18 cellular contexts compared by ENCODE assay signal in genomic region chr19:6778386-6778785, GRCh38.
DNase-seq lines count a peak whose midpoint lies in the region; ATAC-seq and TF ChIP-seq lines count a peak whose summit lies in the region.
"Had no signal": no experiment of that assay in that cellular context is flagged by ENCODE, and none has a peak within 500 bp of the region (broad histone marks: within the 10 kb centered on the region; RNA-seq: fewer than 3 reads in every experiment).

No MANE protein-coding gene starts in this region.

- H3F3A ChIP-seq in OCI-LY1 (ENCODE audit: insufficient read depth, low read length): no peaks in the 10 kb centered on the region

- peaks cover 55% of the 10 kb centered on the region for H3K36me3 ChIP-seq in OCI-LY1 (ENCODE audit: insufficient read depth, low read length)
- H3K36me3 ChIP-seq: breast epithelium, thoracic aorta had no signal

- H3K9me3 ChIP-seq in OCI-LY1 (ENCODE audit: low read length): no peaks in the 10 kb centered on the region
- H3K9me3 ChIP-seq: breast epithelium, thoracic aorta had no signal

- H3K36me3 Mint-ChIP-seq in activated naive CD4-positive, alpha-beta T cell treated with anti-CD3 and anti-CD28 coated beads, Interleukin-2, amount 50 U/mL, for 24 hours: peaks cover 20% of the 10 kb centered on the region
- H3K36me3 Mint-ChIP-seq in activated naive CD8-positive, alpha-beta T cell: peaks cover 19% of the 10 kb centered on the region
- H3K36me3 Mint-ChIP-seq in stimulated activated naive B cell treated with anti-CD40 and anti-IgM and Interleukin-4, amounts not matched to agents 10 μg/mL and 1 μg/mL and 100 μg/mL, for 72 hours: peaks cover 36 to 45% of the 10 kb centered on the region in 2 donors

- no peaks in the 10 kb centered on the region for H3K27me3 ChIP-seq in OCI-LY1 (ENCODE audit: insufficient read depth, low read length)
- H3K27me3 ChIP-seq: breast epithelium had no signal

- H4K20me1 ChIP-seq in OCI-LY1 (ENCODE audit: insufficient read depth, low read length): no peaks in the 10 kb centered on the region

- H3K27ac ChIP-seq in OCI-LY1 (ENCODE audit: low read depth, low read length, poor library complexity, severe bottlenecking): peak overlapping the region; percentile 47
- H3K27ac ChIP-seq: breast epithelium, parathyroid adenoma, thoracic aorta had no signal

- peaks cover 35% of the 10 kb centered on the region for H3K4me1 ChIP-seq in OCI-LY1 (ENCODE audit: insufficient read depth, low read length, severe bottlenecking)
- H3K4me1 ChIP-seq: breast epithelium had no signal

- H3K27me3 Mint-ChIP-seq in activated naive CD4-positive, alpha-beta T cell treated with anti-CD3 and anti-CD28 coated beads, Interleukin-2, amount 50 U/mL, for 24 hours: no peaks in the 10 kb centered on the region
- no peaks in the 10 kb centered on the region for H3K27me3 Mint-ChIP-seq in activated naive CD8-positive, alpha-beta T cell
- H3K27me3 Mint-ChIP-seq in stimulated activated naive B cell treated with anti-CD40 and anti-IgM and Interleukin-4, amounts not matched to agents 10 μg/mL and 1 μg/mL and 100 μg/mL, for 72 hours: no peaks in the 10 kb centered on the region

- H3K9me2 ChIP-seq in OCI-LY1 (ENCODE audit: low read depth, low read length): no peaks in the 10 kb centered on the region

- peaks cover 72% of the 10 kb centered on the region for H3K4me1 Mint-ChIP-seq in activated naive CD4-positive, alpha-beta T cell treated with anti-CD3 and anti-CD28 coated beads, Interleukin-2, amount 50 U/mL, for 24 hours
- H3K4me1 Mint-ChIP-seq in activated naive CD8-positive, alpha-beta T cell (ENCODE audit: low read depth): peaks cover 53% of the 10 kb centered on the region
- peaks cover 40 to 77% of the 10 kb centered on the region in 2 donors for H3K4me1 Mint-ChIP-seq in stimulated activated naive B cell treated with anti-CD40 and anti-IgM and Interleukin-4, amounts not matched to agents 10 μg/mL and 1 μg/mL and 100 μg/mL, for 72 hours

- H3K27ac Mint-ChIP-seq in activated naive CD4-positive, alpha-beta T cell treated with anti-CD3 and anti-CD28 coated beads, Interleukin-2, amount 50 U/mL, for 24 hours: peak overlapping the region; percentile 52
- peak overlapping the region; percentile 66 for H3K27ac Mint-ChIP-seq in activated naive CD8-positive, alpha-beta T cell
- H3K27ac Mint-ChIP-seq in stimulated activated naive B cell treated with anti-CD40 and anti-IgM and Interleukin-4, amounts not matched to agents 10 μg/mL and 1 μg/mL and 100 μg/mL, for 72 hours: peak overlapping the region; percentile 93

- ATAC-seq in stimulated activated naive B cell treated with anti-CD40 and anti-IgM and Interleukin-4, amounts not matched to agents 10 μg/mL and 1 μg/mL and 100 μg/mL, for 72 hours (replicated peaks): no peak
- ATAC-seq in GM18907 (IDR thresholded peaks at IDR 0.05; ENCODE audit: unreplicated experiment): no peak
- ATAC-seq: Panc1 had no signal

- H3K79me2 ChIP-seq in OCI-LY1 (ENCODE audit: insufficient read depth, low read length): peaks cover 82% of the 10 kb centered on the region
- H3K79me2 ChIP-seq: parathyroid adenoma had no signal

- DNase-seq in activated naive CD4-positive, alpha-beta T cell treated with Interleukin-2 at 50 U/mL for 16 hours: no peak
- DNase-seq in stimulated activated naive B cell treated with anti-CD40 and anti-IgM and Interleukin-4, amounts not matched to agents 10 μg/mL and 1 μg/mL and 100 μg/mL, for 72 hours: no peak
- DNase-seq in NCI-H1694 treated with DMSO at 0.1 percent for 48 hours (lab: John Stamatoyannopoulos, UW) (no peak), NCI-H345 treated with DMSO at 0.1 percent for 48 hours (lab: John Stamatoyannopoulos, UW; ENCODE audit: unreplicated experiment) (no peak)
- DNase-seq: GDM1; IMR-90; NCI-H1092; NCI-H2107; NCI-H69; stimulated activated CD4-positive, alpha-beta T cell treated with anti-CD3 and anti-CD28 coated beads, Interleukin-4, amount 100 ng/mL, for 1 hour had no signal

- H2AFZ ChIP-seq in OCI-LY1 (ENCODE audit: low read length): no peak overlapping the region
- H2AFZ ChIP-seq: parathyroid adenoma had no signal

- no peak overlapping the region for H3K9ac ChIP-seq in OCI-LY1 (ENCODE audit: low read length)
- H3K9ac ChIP-seq: parathyroid adenoma had no signal

- no peak for TF ChIP-seq CTCF in OCI-LY1 (IDR thresholded peaks at IDR 0.05; ENCODE audit: low read length)

- H3K4me3 ChIP-seq in OCI-LY1 (ENCODE audit: low read depth, low read length, poor library complexity, severe bottlenecking): no peak overlapping the region
- H3K4me3 ChIP-seq: breast epithelium, thoracic aorta had no signal

- H3K4me3 Mint-ChIP-seq in activated naive CD4-positive, alpha-beta T cell treated with anti-CD3 and anti-CD28 coated beads, Interleukin-2, amount 50 U/mL, for 24 hours: no peak overlapping the region
- H3K4me3 Mint-ChIP-seq in activated naive CD8-positive, alpha-beta T cell: no peak overlapping the region
- H3K4me3 Mint-ChIP-seq in stimulated activated naive B cell treated with anti-CD40 and anti-IgM and Interleukin-4, amounts not matched to agents 10 μg/mL and 1 μg/mL and 100 μg/mL, for 72 hours: no peak overlapping the region

- no peaks in the 10 kb centered on the region for H3K9me3 Mint-ChIP-seq in activated naive CD4-positive, alpha-beta T cell treated with anti-CD3 and anti-CD28 coated beads, Interleukin-2, amount 50 U/mL, for 24 hours
- H3K9me3 Mint-ChIP-seq in activated naive CD8-positive, alpha-beta T cell (ENCODE audit: low read depth): no peaks in the 10 kb centered on the region
- peaks cover 8 to 13% of the 10 kb centered on the region in 2 donors for H3K9me3 Mint-ChIP-seq in stimulated activated naive B cell treated with anti-CD40 and anti-IgM and Interleukin-4, amounts not matched to agents 10 μg/mL and 1 μg/mL and 100 μg/mL, for 72 hours

- no peak overlapping the region for H3K4me2 ChIP-seq in OCI-LY1 (ENCODE audit: low read length)
